Comparison of ENCODE assay signal across 28 cellular contexts in genomic region chr4:112370466-112370865, GRCh38.
DNase-seq lines count a peak whose midpoint lies in the region; ATAC-seq and TF ChIP-seq lines count a peak whose summit lies in the region.
"Had no signal": no experiment of that assay in that cellular context is flagged by ENCODE, and none has a peak within 500 bp of the region (broad histone marks: within the 10 kb centered on the region; RNA-seq: fewer than 3 reads in every experiment).

No MANE protein-coding gene starts in this region.

- no peak overlapping the region for H3K27ac ChIP-seq in RWPE1
- H3K27ac ChIP-seq in neural progenitor cell, result no peak overlapping the region
- H3K27ac ChIP-seq in gastroesophageal sphincter, result no peak overlapping the region
- H3K27ac ChIP-seq: BLaER1, colonic mucosa, lower lobe of right lung, parathyroid adenoma had no signal

- no peak overlapping the region for H3K27ac Mint-ChIP-seq in neural progenitor cell
- H3K27ac Mint-ChIP-seq: activated naive CD4-positive, alpha-beta T cell treated with anti-CD3 and anti-CD28 coated beads, Interleukin-2, amount 10 ng/mL, durations not matched to agents 7 days and 5 days; activated T-helper 1 cell treated with anti-CD3 and anti-CD28 coated beads, Interleukin-12 subunit alpha, Interleukin-12 subunit beta, Interleukin-2, Interleukin-4 antibody, amounts not matched to agents 30 ng/mL and 10 ng/mL and 1 ng/mL, durations not matched to agents 14 hours and 24 hours and 36 hours; effector memory CD8-positive, alpha-beta T cell; H9; nephron progenitor cell had no signal

- no peak for TF ChIP-seq POLR2A in gastroesophageal sphincter (IDR thresholded peaks at IDR 0.05)

- H3K27me3 ChIP-seq in neural progenitor cell (no peaks in the 10 kb centered on the region), gastroesophageal sphincter (no peaks in the 10 kb centered on the region)
- H3K27me3 ChIP-seq: BLaER1, colonic mucosa had no signal

- 63 to 72% methylated on average over 1 of the region's 1 CpG for WGBS in gastroesophageal sphincter (ENCODE audit: low coverage in 1 of 2), 2 donors

- intact Hi-C loops in left cardiac atrium (cut with DNase I), result no loop called here

- no peaks in the 10 kb centered on the region for H4K20me1 ChIP-seq in neural progenitor cell (ENCODE audit: low read depth)
- H4K20me1 ChIP-seq: BLaER1 had no signal

- H3K36me3 Mint-ChIP-seq in neural progenitor cell, result peaks cover 2% of the 10 kb centered on the region
- H3K36me3 Mint-ChIP-seq: activated naive CD4-positive, alpha-beta T cell treated with anti-CD3 and anti-CD28 coated beads, Interleukin-2, amount 10 ng/mL, durations not matched to agents 7 days and 5 days had no signal

- no peaks in the 10 kb centered on the region for H3K4me1 Mint-ChIP-seq in neural progenitor cell
- H3K4me1 Mint-ChIP-seq: activated naive CD4-positive, alpha-beta T cell treated with anti-CD3 and anti-CD28 coated beads, Interleukin-2, amount 10 ng/mL, durations not matched to agents 7 days and 5 days had no signal

- H3K9me3 ChIP-seq in neural progenitor cell (ENCODE audit: low read depth) (peaks cover 4% of the 10 kb centered on the region), gastroesophageal sphincter (peaks cover 0 to 15% (median 0%) of the 10 kb centered on the region in 3 donors)
- H3K9me3 ChIP-seq: colonic mucosa, lower lobe of right lung had no signal

- no peak overlapping the region for H3K9ac ChIP-seq in neural progenitor cell
- H3K9ac ChIP-seq: BLaER1, parathyroid adenoma had no signal

- peaks cover 20% of the 10 kb centered on the region for H3K9me3 Mint-ChIP-seq in neural progenitor cell
- H3K9me3 Mint-ChIP-seq: activated T-helper 1 cell treated with anti-CD3 and anti-CD28 coated beads, Interleukin-12 subunit alpha, Interleukin-12 subunit beta, Interleukin-2, Interleukin-4 antibody, amounts not matched to agents 30 ng/mL and 10 ng/mL and 1 ng/mL, durations not matched to agents 14 hours and 24 hours and 36 hours; effector memory CD8-positive, alpha-beta T cell had no signal

- no peak for TF ChIP-seq EP300 in gastroesophageal sphincter (IDR thresholded peaks at IDR 0.05)

- peak overlapping the region; percentile 14 for H2AFZ ChIP-seq in neural progenitor cell (replicated peaks)
- H2AFZ ChIP-seq: parathyroid adenoma had no signal

- no peak overlapping the region for H3K4me3 ChIP-seq in neural progenitor cell
- no peak overlapping the region for H3K4me3 ChIP-seq in gastroesophageal sphincter
- H3K4me3 ChIP-seq: BLaER1, colonic mucosa, lower lobe of right lung, smooth muscle cell had no signal

- H3K27me3 Mint-ChIP-seq in neural progenitor cell (ENCODE audit: insufficient read depth, low read depth), result no peaks in the 10 kb centered on the region
- H3K27me3 Mint-ChIP-seq: activated naive CD4-positive, alpha-beta T cell treated with anti-CD3 and anti-CD28 coated beads, Interleukin-2, amount 10 ng/mL, durations not matched to agents 7 days and 5 days had no signal

- no peak for ATAC-seq in left cardiac atrium
- no peak for ATAC-seq in gastroesophageal sphincter
- ATAC-seq: effector memory CD8-positive, alpha-beta T cell; esophagus mucosa; lower lobe of right lung had no signal

- H3K4me2 ChIP-seq in neural progenitor cell, result peak overlapping the region; percentile 27
- H3K4me2 ChIP-seq: BLaER1, smooth muscle cell had no signal

- peaks cover 18% of the 10 kb centered on the region for H3K4me1 ChIP-seq in neural progenitor cell
- no peaks in the 10 kb centered on the region for H3K4me1 ChIP-seq in gastroesophageal sphincter
- H3K4me1 ChIP-seq: colonic mucosa, lower lobe of right lung, parathyroid adenoma had no signal

- H3K4me3 Mint-ChIP-seq in neural progenitor cell, result no peak overlapping the region
- H3K4me3 Mint-ChIP-seq: activated naive CD4-positive, alpha-beta T cell treated with anti-CD3 and anti-CD28 coated beads, Interleukin-2, amount 10 ng/mL, durations not matched to agents 7 days and 5 days; activated T-helper 1 cell treated with anti-CD3 and anti-CD28 coated beads, Interleukin-12 subunit alpha, Interleukin-12 subunit beta, Interleukin-2, Interleukin-4 antibody, amounts not matched to agents 30 ng/mL and 10 ng/mL and 1 ng/mL, durations not matched to agents 14 hours and 24 hours and 36 hours; effector memory CD8-positive, alpha-beta T cell; H9; nephron progenitor cell had no signal

- H3K79me2 ChIP-seq in neural progenitor cell (ENCODE audit: low read depth), result no peaks in the 10 kb centered on the region
- H3K79me2 ChIP-seq: parathyroid adenoma had no signal

- H3K36me3 ChIP-seq in neural progenitor cell (no peaks in the 10 kb centered on the region), gastroesophageal sphincter (peaks cover 0 to 5% of the 10 kb centered on the region in 2 donors)
- H3K36me3 ChIP-seq: BLaER1, colonic mucosa, lower lobe of right lung had no signal

- peak; percentile 42 for DNase-seq in LHCN-M2 (ENCODE audit: low read depth)
- peak; percentile 68 for DNase-seq in RWPE1 (ENCODE audit: low spot score)
- DNase-seq in fibroblast of gingiva (ENCODE audit: low read depth), result peak; percentile 15
- DNase-seq in neural progenitor cell (ENCODE audit: low spot score), result no peak
- no peak for DNase-seq in left cardiac atrium
- no peak for DNase-seq in activated T-cell treated with anti-CD3 and anti-CD28 coated beads, Interleukin-2, amount 50 U/mL, for 1 hour
- DNase-seq: activated CD4-positive, alpha-beta T cell treated with anti-CD3 and anti-CD28 coated beads, Interleukin-2, amount 50 U/mL, for 48 hours; activated CD4-positive, CD25-positive, alpha-beta regulatory T cell; activated naive CD4-positive, alpha-beta T cell treated with anti-CD3 and anti-CD28 coated beads, Interleukin-2, amount 10 ng/mL, durations not matched to agents 7 days and 5 days; amniotic stem cell; colonic mucosa; effector memory CD8-positive, alpha-beta T cell; GDM1; H9; kidney; lower lobe of right lung; MV-4-11; NCI-H146; NCI-H526; nephron progenitor cell; SIG-M5; stimulated activated CD4-positive, alpha-beta T cell treated with anti-CD3 and anti-CD28 coated beads, Interleukin-1b, Interleukin-23, amount 100 ng/mL, for 48 hours had no signal

- H3F3A ChIP-seq in neural progenitor cell (ENCODE audit: low read depth), result no peaks in the 10 kb centered on the region

- no peak for TF ChIP-seq CTCF in RWPE1 (conservative IDR thresholded peaks at IDR 0.05; ENCODE audit: low read depth)
- no peak for TF ChIP-seq CTCF in neural progenitor cell (IDR thresholded peaks at IDR 0.05)
- no peak for TF ChIP-seq CTCF in gastroesophageal sphincter (IDR thresholded peaks at IDR 0.05)

- POLR2A ChIA-PET in RWPE1 (lab: Yijun Ruan, JAX; ENCODE audit: low non-redundant PET), result no interaction called here

- CTCF ChIA-PET in RWPE1 (lab: Yijun Ruan, JAX), result interaction anchor here (0.6 kb wide), 1 partner anchor 60 kb away, joined by 3 read pairs; no protein-coding TSS in a partner anchor

Comparison
In these comparisons a context has a peak if more than half of its experiments do, and no peak if none do; other contexts are left out.
1. DNase-seq: peak in LHCN-M2 (single experiment), RWPE1 (single experiment) and fibroblast of gingiva (single experiment); none in neural progenitor cell (single experiment), left cardiac atrium (single experiment) and activated T-cell treated with anti-CD3 and anti-CD28 coated beads, Interleukin-2, amount 50 U/mL, for 1 hour (single experiment).